ENCODE assay signal across 9 cellular contexts in genomic region chr20:36085686-36086267, GRCh38.
DNase-seq lines count a peak whose midpoint lies in the region; ATAC-seq, FAIRE-seq and TF ChIP-seq lines count a peak whose summit lies in the region.
"Had no signal": no experiment of that assay in that cellular context is flagged by ENCODE, and none has a peak within 500 bp of the region (broad histone marks: within the 10 kb centered on the region; RNA-seq: fewer than 3 reads in every experiment).

No MANE protein-coding gene starts in this region.

- FAIRE-seq in G401.6 (lab: Jason Lieb, UNC) = peak; percentile 74

- H2AFZ ChIP-seq in OCI-LY7 (ENCODE audit: low read length) = peak overlapping the region; percentile 47; the same call in 1 of the 2 replicates

- intact Hi-C loops in OCI-LY7 (cut with micrococcal nuclease; ENCODE audit: unreplicated experiment) = no loop called here

- no peaks in the 10 kb centered on the region for H3K9me2 ChIP-seq in OCI-LY7 (ENCODE audit: insufficient read depth, low read length)

- H3K9me3 ChIP-seq in OCI-LY7 (ENCODE audit: low read length) (peaks cover 10% of the 10 kb centered on the region; the same call in 1 of the 2 replicates), duodenal mucosa (ENCODE audit: control insufficient read depth in 1 of 2, low read length in 2 of 2) (no peaks in the 10 kb centered on the region)

- H3K79me2 ChIP-seq in OCI-LY7 (ENCODE audit: insufficient read depth, low read depth, low read length) = no peaks in the 10 kb centered on the region

- TF ChIP-seq CTCF in OCI-LY7 (conservative IDR thresholded peaks at IDR 0.05; ENCODE audit: low read length) = no peak

- H3K4me2 ChIP-seq in OCI-LY7 (ENCODE audit: low read length) = no peak overlapping the region

- CTCF ChIA-PET in OCI-LY7 (lab: Charles Lee; ENCODE audit: unreplicated experiment) = no interaction called here

- ATAC-seq in GM21367 (IDR thresholded peaks at IDR 0.05; ENCODE audit: unreplicated experiment) (no peak), GM21381 (IDR thresholded peaks at IDR 0.05; ENCODE audit: unreplicated experiment) (no peak)

- POLR2A ChIA-PET in OCI-LY7 (lab: Charles Lee) = interaction anchor here (0.6 to 1.2 kb wide), 4 partner anchors 10 to 841 kb away, joined by 3 read pairs; no protein-coding TSS in a partner anchor

- H3K36me3 ChIP-seq in OCI-LY7 (ENCODE audit: insufficient read depth, low read length) (no peaks in the 10 kb centered on the region), duodenal mucosa (ENCODE audit: control insufficient read depth in 1 of 2, insufficient read depth in 2 of 2, low read length in 2 of 2) (no peaks in the 10 kb centered on the region)

- no TSS peak for BruUV-seq in OCI-LY7 (replicated peaks; lab: Mats Ljungman, UMichigan)

- no peak for DNase-seq in OCI-LY7 (ENCODE audit: low spot score)
- DNase-seq in non-pigmented ciliary epithelial cell (ENCODE audit: low read depth) = peak; percentile 17
- no peak for DNase-seq in NCI-H2081 (lab: John Stamatoyannopoulos, UW)
- no peak for DNase-seq in NCI-H2107 treated with DMSO at 0.1 percent for 48 hours (lab: John Stamatoyannopoulos, UW; ENCODE audit: unreplicated experiment)
- DNase-seq: NCI-H510A had no signal

- no peaks in the 10 kb centered on the region for H3K27me3 ChIP-seq in duodenal mucosa (ENCODE audit: control insufficient read depth in 1 of 2, insufficient read depth in 2 of 2, low read length in 2 of 2)

- H3K9ac ChIP-seq in duodenal mucosa (ENCODE audit: low read depth in 1 of 2, low read length in 2 of 2) = peak overlapping the region; percentile 9 to 11

- H3K4me3 ChIP-seq in OCI-LY7 (ENCODE audit: low read depth, low read length, poor library complexity, severe bottlenecking) (no peak overlapping the region), duodenal mucosa (ENCODE audit: low read depth in 1 of 2, low read length in 2 of 2) (peak overlapping the region in 1 of 2 donors; percentile 27)

- H3K4me1 ChIP-seq in OCI-LY7 (ENCODE audit: insufficient read depth, low read length, poor library complexity, severe bottlenecking) (peaks cover 5% of the 10 kb centered on the region), duodenal mucosa (ENCODE audit: control insufficient read depth in 1 of 2, insufficient read depth in 2 of 2, low read length in 2 of 2) (peaks cover 24 to 33% of the 10 kb centered on the region in 2 donors)

- H3K27ac ChIP-seq in OCI-LY7 (ENCODE audit: low read depth, low read length, poor library complexity, severe bottlenecking) = no peak overlapping the region
- peak overlapping the region; percentile 50 for H3K27ac ChIP-seq in duodenal mucosa (ENCODE audit: low read depth, low read length)

- H4K20me1 ChIP-seq in OCI-LY7 (ENCODE audit: insufficient read depth, low read length) = no peaks in the 10 kb centered on the region
